ENCODE assay signal across 15 cellular contexts in genomic region chr20:50387996-50388332, GRCh38.
A peak's percentile ranks its signal among the peaks of the same experiment; 100 is the strongest.
DNase-seq lines count a peak whose midpoint lies in the region; FAIRE-seq and TF ChIP-seq lines count a peak whose summit lies in the region.
"Had no signal": no experiment of that assay in that cellular context is flagged by ENCODE, and none has a peak within 500 bp of the region (broad histone marks: within the 10 kb centered on the region; RNA-seq: fewer than 3 reads in every experiment).

No MANE protein-coding gene starts in this region.

- TF ChIP-seq CTCF in Caco-2 (IDR thresholded peaks at IDR 0.05; ENCODE audit: insufficient read depth in 1 of 2, low read depth in 1 of 2, low read length in 1 of 2, severe bottlenecking in 1 of 2, unreplicated experiment in 1 of 2) (no peak), kidney (IDR thresholded peaks at IDR 0.05; ENCODE audit: borderline replicate concordance, extremely low read depth, insufficient read depth) (no peak)

- no peak overlapping the region for H3K4me3 ChIP-seq in Caco-2 (ENCODE audit: low read depth, low read length)
- no peak overlapping the region for H3K4me3 ChIP-seq in kidney (ENCODE audit: low read length in 2 of 2)
- H3K4me3 ChIP-seq: HAP-1, lung, SJSA1 had no signal

- H3K9me3 ChIP-seq in Caco-2 (no peaks in the 10 kb centered on the region), kidney (ENCODE audit: control insufficient read depth in 1 of 2, low read length in 2 of 2) (no peaks in the 10 kb centered on the region)
- H3K9me3 ChIP-seq: HAP-1, SJSA1 had no signal

- peaks cover 61% of the 10 kb centered on the region for H3K4me1 ChIP-seq in Caco-2
- peaks cover 3 to 12% of the 10 kb centered on the region in 2 donors for H3K4me1 ChIP-seq in kidney (ENCODE audit: control insufficient read depth in 1 of 2, insufficient read depth in 1 of 2, low read depth in 1 of 2, low read length in 2 of 2)
- H3K4me1 ChIP-seq: HAP-1, SJSA1 had no signal

- H3K4me1 Mint-ChIP-seq in Caco-2 (ENCODE audit: low read depth, unreplicated experiment): peaks cover 62% of the 10 kb centered on the region

- CTCF ChIA-PET in Caco-2 (lab: Charles Lee): interaction anchor here (0.5 to 1.0 kb wide), 4 partner anchors 70 to 293 kb away, joined by 3 to 9 read pairs (median 6); no protein-coding TSS in a partner anchor

- in situ Hi-C loops in ACHN (cut with HindIII; ENCODE audit: low pct_ligation_motif_present, low pct_unique_long_range_greater_than_20kb, low sequenced_read_pairs): no loop called here

- intact Hi-C loops in Caco-2 (cut with micrococcal nuclease; ENCODE audit: unreplicated experiment): loop anchor here (2.0 to 5.0 kb wide), 2 partner anchors 35 to 196 kb away; partner anchors contain the start of gene CEBPB
- intact Hi-C loops in kidney (cut with DNase I): no loop called here

- POLR2A ChIA-PET in Caco-2 (lab: Charles Lee): no interaction called here

- no peaks in the 10 kb centered on the region for H3K36me3 Mint-ChIP-seq in Caco-2 (ENCODE audit: insufficient read depth, unreplicated experiment)

- BruUV-seq in Caco-2 (replicated peaks; lab: Mats Ljungman, UMichigan): no TSS peak

- H3K36me3 ChIP-seq in Caco-2 (ENCODE audit: control insufficient read depth, insufficient read depth, low read length): no peaks in the 10 kb centered on the region
- no peaks in the 10 kb centered on the region for H3K36me3 ChIP-seq in kidney (ENCODE audit: control insufficient read depth in 1 of 2, insufficient read depth in 2 of 2, low read length in 2 of 2)
- H3K36me3 ChIP-seq: HAP-1, SJSA1 had no signal

- no peak overlapping the region for H3K27ac ChIP-seq in kidney (ENCODE audit: low read depth in 2 of 2, low read length in 2 of 2)
- H3K27ac ChIP-seq: SJSA1 had no signal

- H3K9me3 Mint-ChIP-seq in Caco-2 (ENCODE audit: unreplicated experiment): no peaks in the 10 kb centered on the region
- H3K9me3 Mint-ChIP-seq: activated CD8-positive, alpha-beta T cell treated with anti-CD3 and anti-CD28 coated beads for 36 hours; nephron had no signal

- H3K9ac ChIP-seq in kidney (ENCODE audit: low read length in 2 of 2): no peak overlapping the region

- H3K4me3 Mint-ChIP-seq in Caco-2 (ENCODE audit: unreplicated experiment): no peak overlapping the region
- H3K4me3 Mint-ChIP-seq: activated CD8-positive, alpha-beta T cell treated with anti-CD3 and anti-CD28 coated beads for 36 hours; nephron had no signal

- peak overlapping the region; percentile 67 for H3K27ac Mint-ChIP-seq in Caco-2 (ENCODE audit: unreplicated experiment)
- H3K27ac Mint-ChIP-seq: activated CD8-positive, alpha-beta T cell treated with anti-CD3 and anti-CD28 coated beads for 36 hours; nephron had no signal

- H3K27me3 ChIP-seq in Caco-2 (replicated peaks; ENCODE audit: control insufficient read depth, insufficient read depth, low read length): no peaks in the 10 kb centered on the region
- H3K27me3 ChIP-seq: SJSA1 had no signal

- DNase-seq in A172 (ENCODE audit: low spot score) (peak; percentile 85), Caco-2 (no peak), UCSD-AML1 (lab: John Stamatoyannopoulos, UW; ENCODE audit: unreplicated experiment) (peak; percentile 45), kidney (peak; percentile 38), hypothalamus (lab: John Stamatoyannopoulos, UW) (no peak), ACHN (no peak), dermis blood vessel endothelial cell (no peak), COLO829 (ENCODE audit: low spot score) (no peak)
- DNase-seq: activated CD8-positive, alpha-beta T cell treated with anti-CD3 and anti-CD28 coated beads for 36 hours; NCI-H2081; NCI-H524 treated with DMSO at 0.1 percent for 48 hours had no signal

- H3K27me3 Mint-ChIP-seq in Caco-2 (ENCODE audit: insufficient read depth, unreplicated experiment): no peaks in the 10 kb centered on the region
- H3K27me3 Mint-ChIP-seq: activated CD8-positive, alpha-beta T cell treated with anti-CD3 and anti-CD28 coated beads for 36 hours had no signal

- FAIRE-seq in kidney (lab: Jason Lieb, UNC): no peak

Comparison
In these comparisons a context has a peak if more than half of its experiments do, and no peak if none do; other contexts are left out.
1. DNase-seq: peak in A172 (single experiment), UCSD-AML1 (single experiment) and kidney (single experiment); none in Caco-2 (0 of 2), hypothalamus (0 of 51), ACHN (single experiment), dermis blood vessel endothelial cell (single experiment) and COLO829 (single experiment).